ENCODE assay signal across 9 cellular contexts in the genomic region with DNA sequence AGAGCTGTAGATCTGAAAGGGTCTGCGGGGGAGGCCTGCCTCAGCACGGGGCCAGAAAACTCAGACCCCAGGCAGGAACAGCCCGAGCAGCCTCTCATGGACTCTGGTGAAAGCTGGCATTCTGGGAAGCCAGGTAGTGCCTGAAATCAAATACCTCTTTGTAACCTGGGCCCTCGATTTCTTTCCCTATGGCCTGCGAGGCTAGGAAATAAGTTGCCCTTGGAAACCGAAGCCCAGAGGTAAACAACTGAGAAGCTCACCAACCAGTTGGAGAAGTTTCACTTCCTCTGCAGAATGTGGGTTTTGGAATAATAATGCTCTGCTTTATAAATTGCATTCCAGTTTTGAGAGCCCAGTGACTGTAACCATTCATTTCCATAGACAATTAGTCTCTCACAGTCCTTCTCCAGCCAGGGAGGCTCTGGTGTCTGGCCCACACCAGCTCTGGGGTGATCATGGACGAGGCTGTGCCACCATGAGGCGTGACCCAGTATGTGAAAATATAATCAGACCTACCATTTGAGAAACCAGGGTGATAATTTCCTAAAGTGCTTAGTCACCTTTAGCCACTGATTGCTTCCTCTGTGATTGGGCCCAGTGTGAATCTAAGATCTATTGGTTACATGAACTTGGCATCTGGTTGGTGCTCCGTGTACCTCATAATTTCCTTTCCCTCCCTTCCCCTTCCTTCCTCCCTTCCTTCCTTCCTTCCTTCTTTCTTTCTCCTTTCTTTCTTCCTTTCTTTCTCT.
DNase-seq lines count a peak whose midpoint lies in the region; ATAC-seq and TF ChIP-seq lines count a peak whose summit lies in the region.
"Had no signal": no experiment of that assay in that cellular context is flagged by ENCODE, and none has a peak within 500 bp of the region (broad histone marks: within the 10 kb centered on the region; RNA-seq: fewer than 3 reads in every experiment).

No MANE protein-coding gene starts in this region.

- H3K36me3 Mint-ChIP-seq in nephron progenitor cell (ENCODE audit: low read depth): no peaks in the 10 kb centered on the region
- H3K36me3 Mint-ChIP-seq: activated naive CD4-positive, alpha-beta T cell treated with anti-CD3 and anti-CD28 coated beads, Interleukin-2, amount 10 ng/mL, durations not matched to agents 7 days and 5 days had no signal

- H3K9ac ChIP-seq in HUES48 (ENCODE audit: low read depth, low read length): peak overlapping the region; percentile 60

- no peaks in the 10 kb centered on the region for H3K9me3 Mint-ChIP-seq in nephron progenitor cell
- H3K9me3 Mint-ChIP-seq: activated naive CD4-positive, alpha-beta T cell treated with anti-CD3 and anti-CD28 coated beads, Interleukin-2, amount 10 ng/mL, durations not matched to agents 7 days and 5 days had no signal

- H3K27ac Mint-ChIP-seq in nephron progenitor cell: no peak overlapping the region
- H3K27ac Mint-ChIP-seq: activated naive CD4-positive, alpha-beta T cell treated with anti-CD3 and anti-CD28 coated beads, Interleukin-2, amount 10 ng/mL, durations not matched to agents 7 days and 5 days had no signal

- no peaks in the 10 kb centered on the region for H3K36me3 ChIP-seq in ACC112 (ENCODE audit: insufficient read depth, low read length)
- no peaks in the 10 kb centered on the region for H3K36me3 ChIP-seq in HUES48 (ENCODE audit: control insufficient read depth, insufficient read depth, low read length)

- peaks cover 4% of the 10 kb centered on the region for H3K27me3 Mint-ChIP-seq in nephron progenitor cell (ENCODE audit: low read depth, poor library complexity)
- H3K27me3 Mint-ChIP-seq: activated naive CD4-positive, alpha-beta T cell treated with anti-CD3 and anti-CD28 coated beads, Interleukin-2, amount 10 ng/mL, durations not matched to agents 7 days and 5 days had no signal

- H3K4me3 ChIP-seq in ACC112 (ENCODE audit: low read depth, low read length) (no peak overlapping the region), HUES48 (ENCODE audit: low read depth, low read length) (peak overlapping the region; percentile 36; the same call in 1 of the 2 replicates), astrocyte of the spinal cord (ENCODE audit: low read depth, low read length) (no peak overlapping the region)

- no peaks in the 10 kb centered on the region for H3K27me3 ChIP-seq in ACC112 (ENCODE audit: insufficient read depth, low read length)
- no peaks in the 10 kb centered on the region for H3K27me3 ChIP-seq in HUES48 (ENCODE audit: control insufficient read depth, insufficient read depth, low read length)

- in situ Hi-C loops in astrocyte of the spinal cord (cut with HindIII; ENCODE audit: low sequenced_read_pairs): no loop called here

- H2AFZ ChIP-seq in ACC112 (ENCODE audit: low read length, unreplicated experiment): peak overlapping the region; percentile 14

- H3K27ac ChIP-seq in ACC112 (ENCODE audit: low read depth, low read length) (no peak overlapping the region), HUES48 (ENCODE audit: low read depth, low read length) (peak overlapping the region; percentile 82)

- H3K9me3 ChIP-seq in HUES48 (ENCODE audit: control insufficient read depth, insufficient read depth, low read length): no peaks in the 10 kb centered on the region

- TF ChIP-seq CTCF in astrocyte of the spinal cord (IDR thresholded peaks at IDR 0.05; ENCODE audit: low read depth, low read length): no peak
- no peak for TF ChIP-seq CTCF in nephron progenitor cell (IDR thresholded peaks at IDR 0.05)

- DNase-seq in astrocyte of the spinal cord (ENCODE audit: low read depth, low spot score) (peak; percentile 35), medulla oblongata (ENCODE audit: extremely low spot score) (peak; percentile 70), nephron progenitor cell (no peak)
- DNase-seq: activated naive CD4-positive, alpha-beta T cell treated with anti-CD3 and anti-CD28 coated beads, Interleukin-2, amount 10 ng/mL, durations not matched to agents 7 days and 5 days had no signal

- H3K4me1 ChIP-seq in ACC112 (ENCODE audit: control insufficient read depth, insufficient read depth, low read length, unreplicated experiment) (peaks cover 38% of the 10 kb centered on the region), HUES48 (ENCODE audit: control insufficient read depth, insufficient read depth, low read length) (peaks cover 72% of the 10 kb centered on the region)

- no peak for ATAC-seq in GM21825 (IDR thresholded peaks at IDR 0.05; ENCODE audit: unreplicated experiment)
- ATAC-seq in GM19328 (IDR thresholded peaks at IDR 0.05; ENCODE audit: unreplicated experiment): no peak
- ATAC-seq in HG02798 (IDR thresholded peaks at IDR 0.05; ENCODE audit: poor library complexity, unreplicated experiment): no peak

- H3K4me1 Mint-ChIP-seq in nephron progenitor cell: peaks cover 25% of the 10 kb centered on the region

- H3K4me3 Mint-ChIP-seq in nephron progenitor cell: no peak overlapping the region
- H3K4me3 Mint-ChIP-seq: activated naive CD4-positive, alpha-beta T cell treated with anti-CD3 and anti-CD28 coated beads, Interleukin-2, amount 10 ng/mL, durations not matched to agents 7 days and 5 days had no signal

- no peaks in the 10 kb centered on the region for H3K79me2 ChIP-seq in ACC112 (ENCODE audit: control insufficient read depth, insufficient read depth, low read length, unreplicated experiment)
